In genomic region chr12:122951406-122951805, GRCh38 we compare ENCODE assay signal across 13 cellular contexts. TPM values are rescaled to one million over a fixed set of nuclear protein-coding genes. Genes with fewer than 3 reads are reported as not detected.
DNase-seq lines count a peak whose midpoint lies in the region; ATAC-seq and TF ChIP-seq lines count a peak whose summit lies in the region.
"Had no signal": no experiment of that assay in that cellular context is flagged by ENCODE, and none has a peak within 500 bp of the region (broad histone marks: within the 10 kb centered on the region; RNA-seq: fewer than 3 reads in every experiment).

No MANE protein-coding gene starts in this region.

- no TSS peak for BruUV-seq in Calu3 (replicated peaks; lab: Mats Ljungman, UMichigan)

- H3K9me3 Mint-ChIP-seq in Calu3 (ENCODE audit: low read depth, unreplicated experiment): no peaks in the 10 kb centered on the region

- H3K4me1 ChIP-seq in left lung: peaks cover 0 to 16% of the 10 kb centered on the region in 2 donors

- peaks cover 41% of the 10 kb centered on the region for H3K4me1 Mint-ChIP-seq in Calu3 (ENCODE audit: low read depth, unreplicated experiment)

- no peaks in the 10 kb centered on the region for H3K27me3 ChIP-seq in left lung

- TF ChIP-seq CTCF in Calu3 (IDR thresholded peaks at IDR 0.05; ENCODE audit: unreplicated experiment): no peak
- no peak for TF ChIP-seq CTCF in left lung (IDR thresholded peaks at IDR 0.05)

- CTCF ChIA-PET in Calu3 (lab: Charles Lee): interaction anchor here (0.5 to 2.3 kb wide), 5 partner anchors 22 to 215 kb away, joined by 3 to 18 read pairs (median 9); no protein-coding TSS in a partner anchor

- intact Hi-C loops in Calu3 (cut with micrococcal nuclease; ENCODE audit: unreplicated experiment) (loop anchor here (2.0 to 5.0 kb wide), 3 partner anchors 79 to 314 kb away; no protein-coding TSS in a partner anchor), left lung (cut with DNase I) (loop anchor here (5.0 kb wide), 2 partner anchors 94 to 159 kb away; no protein-coding TSS in a partner anchor)

- no peak overlapping the region for H3K4me3 ChIP-seq in left lung

- no peaks in the 10 kb centered on the region for H3K9me3 ChIP-seq in left lung

- H3K27me3 Mint-ChIP-seq in Calu3 (ENCODE audit: unreplicated experiment): no peaks in the 10 kb centered on the region

- peak overlapping the region; percentile 60 for H3K27ac Mint-ChIP-seq in Calu3 (ENCODE audit: unreplicated experiment)

- H3K27ac ChIP-seq in left lung: no peak overlapping the region

- H3K4me3 Mint-ChIP-seq in Calu3 (ENCODE audit: low read depth, unreplicated experiment): no peak overlapping the region

- H3K36me3 ChIP-seq in left lung: no peaks in the 10 kb centered on the region

- DNase-seq in Calu3: peak; percentile 68
- peak; percentile 85 for DNase-seq in LoVo (ENCODE audit: low spot score)
- DNase-seq in astrocyte of the hippocampus (ENCODE audit: low read depth, low spot score): peak; percentile 56
- no peak for DNase-seq in left lung
- DNase-seq in stimulated activated naive CD4-positive, alpha-beta T cell (lab: John Stamatoyannopoulos, UW): no peak
- no peak for DNase-seq in NCI-H2081 treated with DMSO at 0.1 percent for 48 hours (lab: John Stamatoyannopoulos, UW)
- DNase-seq: activated CD4-positive, alpha-beta T cell treated with anti-CD3 and anti-CD28 coated beads, Interleukin-2, amount 50 U/mL, for 48 hours; activated gamma-delta T cell treated with Interleukin-2 at 50 U/mL for 16 hours; NCI-H187 treated with DMSO at 0.1 percent for 48 hours; stimulated activated CD4-positive, alpha-beta T cell treated with anti-CD3 and anti-CD28 coated beads, Interleukin-2, amount 100 ng/mL, for 24 hours; stimulated activated naive CD8-positive, alpha-beta T cell treated with anti-CD3 and anti-CD28 coated beads, Interleukin-15, Interleukin-2, amounts not matched to agents 100 U/mL and 50 U/mL, for 24 hours had no signal

- H3K36me3 Mint-ChIP-seq in Calu3 (ENCODE audit: insufficient read depth, unreplicated experiment): peaks cover 16% of the 10 kb centered on the region

- ATAC-seq in left lung: peak; percentile 16
- no peak for ATAC-seq in HG02973 (IDR thresholded peaks at IDR 0.05; ENCODE audit: unreplicated experiment)
- no peak for ATAC-seq in HG02642 (IDR thresholded peaks at IDR 0.05; ENCODE audit: poor library complexity, unreplicated experiment)
- ATAC-seq: stimulated activated naive CD8-positive, alpha-beta T cell treated with anti-CD3 and anti-CD28 coated beads, Interleukin-15, Interleukin-2, amounts not matched to agents 100 U/mL and 50 U/mL, for 24 hours had no signal

RNA-seq across cellular contexts. Expression of gene ABCB9, which starts 14.9 kb away (rescaled TPM):
- total RNA-seq in Calu3 (2022) (25.6 and 26.5 TPM in 2 replicates), left lung (1 to 10 TPM; 4.5 to 7.7 TPM)

RNA-seq across cellular contexts. Expression of gene OGFOD2, which starts 23.6 kb away (rescaled TPM):
- 21.5 and 22.8 TPM in 2 replicates for total RNA-seq in Calu3 (2022)
- total RNA-seq in left lung: 10 to 100 TPM; 20.3 to 20.6 TPM

RNA-seq across cellular contexts. Expression of gene ARL6IP4, which starts 29.1 kb away (rescaled TPM):
- total RNA-seq in Calu3 (2022) (171 TPM in 2 replicates), left lung (100 to 1,000 TPM; 122 to 133 TPM)

RNA-seq across cellular contexts. Expression of gene VPS37B, which starts 55.5 kb away (rescaled TPM):
- 104 and 118 TPM in 2 replicates for total RNA-seq in Calu3 (2022)
- 10 to 100 TPM; 33.9 to 35.8 TPM for total RNA-seq in left lung

Comparison
In these comparisons a context has a peak if more than half of its experiments do, and no peak if none do; other contexts are left out.
1. DNase-seq: peak in Calu3 (single experiment), LoVo (single experiment) and astrocyte of the hippocampus (single experiment); none in left lung (0 of 2), stimulated activated naive CD4-positive, alpha-beta T cell (0 of 6) and NCI-H2081 treated with DMSO at 0.1 percent for 48 hours (single experiment).